ENCODE assay signal across 23 cellular contexts in the genomic region with DNA sequence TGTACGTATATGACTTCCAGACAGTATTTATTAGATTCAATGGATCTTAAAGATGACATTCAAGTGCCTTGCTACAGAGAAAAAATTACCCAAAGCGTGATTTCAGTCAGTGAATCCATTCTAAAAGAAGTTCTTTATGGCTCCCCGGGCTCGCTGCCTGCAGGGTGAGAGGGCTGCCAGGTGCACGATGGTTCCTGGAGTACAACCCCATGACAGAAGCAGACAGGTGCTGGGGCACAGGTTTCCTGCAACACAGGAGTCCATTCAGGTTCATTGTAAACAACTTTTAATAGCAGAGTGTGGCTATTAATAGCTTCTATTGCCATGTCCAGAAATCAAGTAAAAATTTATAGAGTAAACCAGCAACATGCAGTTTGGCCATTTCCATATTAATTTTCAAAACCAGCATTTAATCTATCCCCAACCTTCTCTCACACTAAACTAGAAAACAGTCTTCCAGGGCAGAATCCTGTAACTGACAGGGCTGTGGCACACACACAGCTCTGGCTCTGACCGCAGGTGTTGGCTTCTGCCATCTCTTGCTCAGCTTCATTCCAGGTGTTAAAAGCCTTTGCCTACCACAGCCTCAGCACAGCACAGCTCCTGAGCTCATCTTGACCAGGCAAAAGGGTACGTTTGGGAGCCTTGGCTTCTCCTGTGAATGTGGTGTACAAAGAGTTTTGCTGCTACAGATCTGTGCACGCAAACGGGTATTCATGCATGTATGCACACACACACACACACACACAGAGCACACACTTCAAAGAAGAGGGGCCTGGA.
DNase-seq lines count a peak whose midpoint lies in the region; ATAC-seq and TF ChIP-seq lines count a peak whose summit lies in the region.
"Had no signal": no experiment of that assay in that cellular context is flagged by ENCODE, and none has a peak within 500 bp of the region (broad histone marks: within the 10 kb centered on the region; RNA-seq: fewer than 3 reads in every experiment).

No MANE protein-coding gene starts in this region.

- H3K36me3 ChIP-seq in psoas muscle (ENCODE audit: insufficient read depth in 1 of 2, low read depth in 1 of 2): no peaks in the 10 kb centered on the region
- H3K36me3 ChIP-seq: left lung, right atrium auricular region, thoracic aorta had no signal

- no peaks in the 10 kb centered on the region for H3K4me1 ChIP-seq in psoas muscle
- H3K4me1 ChIP-seq: left lung, right atrium auricular region had no signal

- H3K4me3 ChIP-seq in LNCaP clone FGC (ENCODE audit: low read depth, low read length): no peak overlapping the region; the same call in 1 of the 2 replicates
- H3K4me3 ChIP-seq in psoas muscle: no peak overlapping the region
- H3K4me3 ChIP-seq: left lung, mucosa of descending colon, right atrium auricular region, thoracic aorta had no signal

- intact Hi-C loops in psoas muscle (cut with DNase I): no loop called here

- DNase-seq in LNCaP clone FGC (ENCODE audit: low read depth): peak; percentile 79
- peak; percentile 74 for DNase-seq in NCI-H2081 treated with DMSO at 0.1 percent for 48 hours (lab: John Stamatoyannopoulos, UW)
- DNase-seq in NCI-H774 (lab: John Stamatoyannopoulos, UW): peak; percentile 75
- no peak for DNase-seq in psoas muscle
- DNase-seq in Ammon's horn (ENCODE audit: low spot score): no peak
- DNase-seq in NCI-H1694 treated with DMSO at 0.1 percent for 48 hours (lab: John Stamatoyannopoulos, UW): no peak
- no peak for DNase-seq in substantia nigra (lab: John Stamatoyannopoulos, UW)
- no peak for DNase-seq in mesenteric fat pad (ENCODE audit: low spot score)
- DNase-seq: activated CD4-positive, alpha-beta T cell treated with anti-CD3 and anti-CD28 coated beads for 48 hours; activated gamma-delta T cell treated with Interleukin-2 at 50 U/mL for 16 hours; aorta; DND-41; effector CD8-positive, alpha-beta T cell; glutamatergic neuron; mucosa of descending colon; NCI-H446 treated with DMSO at 0.1 percent for 48 hours; nucleus accumbens; SK-N-SH; stimulated activated CD4-positive, alpha-beta T cell treated with anti-CD3 and anti-CD28 coated beads, Interleukin-15, amount 100 ng/mL, for 24 hours had no signal

- TF ChIP-seq CTCF in LNCaP clone FGC (IDR thresholded peaks at IDR 0.05; ENCODE audit: control insufficient read depth, extremely low read depth, insufficient read depth) (no peak), psoas muscle (IDR thresholded peaks at IDR 0.05) (no peak)

- 45 to 48% (median 47%) methylated on average over 9 of the region's 9 CpGs for WGBS in psoas muscle, 3 donors

- H3K9me3 ChIP-seq in psoas muscle: no peaks in the 10 kb centered on the region
- H3K9me3 ChIP-seq: left lung, mucosa of descending colon, right atrium auricular region, SK-N-SH, thoracic aorta had no signal

- peak in 2 of 4 donors; percentile 61 to 89 for ATAC-seq in psoas muscle
- ATAC-seq: left lung; mucosa of descending colon; stimulated activated effector memory CD8-positive, alpha-beta T cell treated with anti-CD3 and anti-CD28 coated beads, Interleukin-12 subunit alpha, Interleukin-12 subunit beta, amount 100 ng/mL, for 72 hours had no signal

- H3K27me3 ChIP-seq in psoas muscle (ENCODE audit: insufficient read depth in 3 of 3, low read length in 2 of 3): no peaks in the 10 kb centered on the region
- H3K27me3 ChIP-seq: left lung, right atrium auricular region had no signal

- H3K27ac ChIP-seq in psoas muscle (peak overlapping the region; percentile 48), substantia nigra (ENCODE audit: low read depth, low read length, poor library complexity, severe bottlenecking) (no peak overlapping the region)
- H3K27ac ChIP-seq: left lung, right atrium auricular region, thoracic aorta had no signal

Comparison
In these comparisons a context has a peak if more than half of its experiments do, and no peak if none do; other contexts are left out.
1. DNase-seq: peak in LNCaP clone FGC (single experiment), NCI-H2081 treated with DMSO at 0.1 percent for 48 hours (single experiment) and NCI-H774 (single experiment); none in psoas muscle (0 of 2), Ammon's horn (single experiment), NCI-H1694 treated with DMSO at 0.1 percent for 48 hours (single experiment), substantia nigra (0 of 49) and mesenteric fat pad (single experiment).